In genomic region chr3:186826978-186827857, GRCh38 we compare ENCODE assay signal across 9 cellular contexts. TPM values are rescaled to one million over a fixed set of nuclear protein-coding genes. Genes with fewer than 3 reads are reported as not detected.
DNase-seq lines count a peak whose midpoint lies in the region; ATAC-seq and TF ChIP-seq lines count a peak whose summit lies in the region.
"Had no signal": no experiment of that assay in that cellular context is flagged by ENCODE, and none has a peak within 500 bp of the region (broad histone marks: within the 10 kb centered on the region; RNA-seq: fewer than 3 reads in every experiment).

No MANE protein-coding gene starts in this region.

- peaks cover 52 to 69% (median 60%) of the 10 kb centered on the region in 11 experiments for H3K27me3 ChIP-seq in BLaER1 treated with 17β-estradiol and CSF1 and Interleukin-3, amounts not matched to agents 10 nM and 100 nM

- peaks cover 26 to 53% (median 38%) of the 10 kb centered on the region in 10 experiments for H3K4me1 ChIP-seq in BLaER1 treated with 17β-estradiol and CSF1 and Interleukin-3, amounts not matched to agents 10 nM and 100 nM

- ATAC-seq in GM19395 (IDR thresholded peaks at IDR 0.05; ENCODE audit: unreplicated experiment) (peak; percentile 79), HG03521 (IDR thresholded peaks at IDR 0.05; ENCODE audit: unreplicated experiment) (peak; percentile 89)

- TF ChIP-seq POLR2A in lower leg skin (IDR thresholded peaks at IDR 0.05) = no peak

- no peaks in the 10 kb centered on the region for H3K9me3 ChIP-seq in BLaER1 treated with 17β-estradiol and CSF1 and Interleukin-3, amounts not matched to agents 10 nM and 100 nM (replicated peaks in 1 of 11)

- DNase-seq in NCI-H748 (lab: John Stamatoyannopoulos, UW; ENCODE audit: unreplicated experiment) (peak; percentile 80), dermis blood vessel endothelial cell (peak; percentile 85), lower leg skin (ENCODE audit: low spot score in 2 of 2) (peak; percentile 50 to 92)
- DNase-seq in activated CD4-positive, alpha-beta T cell treated with anti-CD3 and anti-CD28 coated beads, Interleukin-2, amount 50 U/mL, for 4 hours = peak; percentile 73 to 78
- peak; percentile 82 for DNase-seq in stimulated activated CD4-positive, alpha-beta T cell treated with anti-CD3 and anti-CD28 coated beads, Interleukin-4, amount 100 ng/mL, for 24 hours

- intact Hi-C loops in lower leg skin (cut with DNase I; ENCODE audit: low total_unique reads) = loop anchor here (10.0 kb wide), 1 partner anchor 212 kb away; the partner anchor contains the start of gene AHSG

- H3K4me3 ChIP-seq in BLaER1 treated with 17β-estradiol and CSF1 and Interleukin-3, amounts not matched to agents 10 nM and 100 nM = peak overlapping the region; percentile 69 to 87 (median 79)
- H3K4me3 ChIP-seq in lower leg skin (ENCODE audit: low read depth, poor library complexity, severe bottlenecking) = peak overlapping the region; percentile 42

- H3K36me3 ChIP-seq in BLaER1 treated with 17β-estradiol and CSF1 and Interleukin-3, amounts not matched to agents 10 nM and 100 nM = no peaks in the 10 kb centered on the region

- TF ChIP-seq CTCF in lower leg skin (IDR thresholded peaks at IDR 0.05) = no peak

- 3 to 4% methylated on average over 40 to 51 of the region's 80 CpGs for WGBS in lower leg skin, 2 donors

- H4K20me1 ChIP-seq in BLaER1 treated with 17β-estradiol and CSF1 and Interleukin-3, amounts not matched to agents 10 nM and 100 nM = peaks cover 0 to 18% (median 3%) of the 10 kb centered on the region in 11 experiments; a peak in 5 of 22 replicates

- H3K9ac ChIP-seq in BLaER1 treated with 17β-estradiol and CSF1 and Interleukin-3, amounts not matched to agents 10 nM and 100 nM = peak overlapping the region; percentile 80 to 95 (median 91)

- peak overlapping the region; percentile 90 to 100 (median 95) for H3K4me2 ChIP-seq in BLaER1 treated with 17β-estradiol and CSF1 and Interleukin-3, amounts not matched to agents 10 nM and 100 nM

- peak overlapping the region; percentile 42 to 92 (median 91); a peak in 21 of 22 replicates for H3K27ac ChIP-seq in BLaER1 treated with 17β-estradiol and CSF1 and Interleukin-3, amounts not matched to agents 10 nM and 100 nM

RNA-seq across cellular contexts. Expression of gene ADIPOQ, which starts 15.3 kb away (rescaled TPM):
- total RNA-seq in dermis blood vessel endothelial cell (not detected in 2 replicates), lower leg skin (10 to 100 TPM in 2 of 4 donors, 1 to 10 TPM in 2; 1.1 to 15.6 (median 7.7) TPM)
- total RNA-seq: T-helper 2 cell treated with Interferon-gamma antibody and Interleukin-4, amounts not matched to agents 100 ng/mL and 5 ng/mL, for 36 hours had no signal

RNA-seq across cellular contexts. Expression of gene RFC4, which starts 20.9 kb away (rescaled TPM):
- total RNA-seq in dermis blood vessel endothelial cell (27.9 and 32.0 TPM in 2 replicates), lower leg skin (10 to 100 TPM in 2 of 4 donors, 1 to 10 TPM in 2; 6.3 to 14.0 (median 10.5) TPM)

RNA-seq across cellular contexts. Expression of gene EIF4A2, which starts 43.8 kb away (rescaled TPM):
- total RNA-seq in dermis blood vessel endothelial cell (564 and 1,344 TPM in 2 replicates), lower leg skin (100 to 1,000 TPM; 224 to 547 (median 310) TPM)

Comparison
In these comparisons a context has a peak if more than half of its experiments do, and no peak if none do; other contexts are left out.
1. Peak in every context shown above with its lines: DNase-seq, ATAC-seq, H3K4me3 ChIP-seq and H3K27ac ChIP-seq.